10 cellular contexts compared by ENCODE assay signal in the genomic region with DNA sequence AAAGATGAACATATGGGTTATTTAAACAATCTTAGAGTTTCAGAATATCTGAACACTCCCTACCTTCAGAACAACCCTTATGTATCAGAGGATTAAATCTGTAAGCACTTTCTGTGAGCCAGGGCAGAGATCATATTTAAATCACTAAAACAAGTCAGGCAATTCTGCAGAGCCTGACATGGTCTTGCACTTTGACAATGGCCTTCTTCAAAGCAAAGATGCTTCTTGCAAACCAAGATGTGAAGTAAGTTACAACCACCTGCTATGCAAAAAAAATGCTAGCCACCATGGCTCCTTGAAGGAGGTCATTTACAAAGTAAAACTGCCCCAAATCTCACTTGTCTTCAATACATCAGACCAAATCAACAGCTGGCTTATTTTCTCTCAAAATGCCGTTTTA. TPM values are rescaled to one million over a fixed set of nuclear protein-coding genes. Genes with fewer than 3 reads are reported as not detected.
DNase-seq lines count a peak whose midpoint lies in the region; ATAC-seq and TF ChIP-seq lines count a peak whose summit lies in the region.
"Had no signal": no experiment of that assay in that cellular context is flagged by ENCODE, and none has a peak within 500 bp of the region (broad histone marks: within the 10 kb centered on the region; RNA-seq: fewer than 3 reads in every experiment).

No MANE protein-coding gene starts in this region.

- 14% methylated on average over 1 of the region's 1 CpG for whole genome bisulfite sequencing in urinary bladder

- peak overlapping the region; percentile 45 for H3K27ac Mint-ChIP-seq in stimulated activated naive CD8-positive, alpha-beta T cell treated with anti-CD3 and anti-CD28 coated beads, Interleukin-15, Interleukin-2, amounts not matched to agents 100 ng/mL and 50 ng/mL, for 24 hours
- peak overlapping the region; percentile 89 for H3K27ac Mint-ChIP-seq in activated T-helper 2 cell treated with anti-CD3 and anti-CD28 coated beads, Interferon-gamma antibody, Interleukin-2, Interleukin-4, amounts not matched to agents 10 μg/mL and 5 μg/mL and 100 μg/mL, durations not matched to agents 14 hours and 24 hours and 36 hours
- H3K27ac Mint-ChIP-seq in mesothelial cell of epicardium, result no peak overlapping the region

- peaks cover 72% of the 10 kb centered on the region for H3K4me1 Mint-ChIP-seq in stimulated activated naive CD8-positive, alpha-beta T cell treated with anti-CD3 and anti-CD28 coated beads, Interleukin-15, Interleukin-2, amounts not matched to agents 100 ng/mL and 50 ng/mL, for 24 hours (ENCODE audit: low read depth)
- peaks cover 55% of the 10 kb centered on the region for H3K4me1 Mint-ChIP-seq in activated T-helper 2 cell treated with anti-CD3 and anti-CD28 coated beads, Interferon-gamma antibody, Interleukin-2, Interleukin-4, amounts not matched to agents 10 μg/mL and 5 μg/mL and 100 μg/mL, durations not matched to agents 14 hours and 24 hours and 36 hours (ENCODE audit: low read depth)
- peaks cover 49% of the 10 kb centered on the region for H3K4me1 Mint-ChIP-seq in mesothelial cell of epicardium

- peaks cover 53% of the 10 kb centered on the region for H3K36me3 Mint-ChIP-seq in stimulated activated naive CD8-positive, alpha-beta T cell treated with anti-CD3 and anti-CD28 coated beads, Interleukin-15, Interleukin-2, amounts not matched to agents 100 ng/mL and 50 ng/mL, for 24 hours (ENCODE audit: low read depth)
- peaks cover 56% of the 10 kb centered on the region for H3K36me3 Mint-ChIP-seq in activated T-helper 2 cell treated with anti-CD3 and anti-CD28 coated beads, Interferon-gamma antibody, Interleukin-2, Interleukin-4, amounts not matched to agents 10 μg/mL and 5 μg/mL and 100 μg/mL, durations not matched to agents 14 hours and 24 hours and 36 hours (ENCODE audit: low read depth)
- H3K36me3 Mint-ChIP-seq in mesothelial cell of epicardium, result peaks cover 11% of the 10 kb centered on the region

- H3K27ac ChIP-seq in urinary bladder (ENCODE audit: low read depth), result no peak overlapping the region
- H3K27ac ChIP-seq: brain microvascular endothelial cell had no signal

- H3K27me3 Mint-ChIP-seq in stimulated activated naive CD8-positive, alpha-beta T cell treated with anti-CD3 and anti-CD28 coated beads, Interleukin-15, Interleukin-2, amounts not matched to agents 100 ng/mL and 50 ng/mL, for 24 hours, result no peaks in the 10 kb centered on the region
- H3K27me3 Mint-ChIP-seq in activated T-helper 2 cell treated with anti-CD3 and anti-CD28 coated beads, Interferon-gamma antibody, Interleukin-2, Interleukin-4, amounts not matched to agents 10 μg/mL and 5 μg/mL and 100 μg/mL, durations not matched to agents 14 hours and 24 hours and 36 hours (ENCODE audit: low read depth), result no peaks in the 10 kb centered on the region
- H3K27me3 Mint-ChIP-seq in mesothelial cell of epicardium (ENCODE audit: low read depth), result no peaks in the 10 kb centered on the region

- ATAC-seq in stimulated activated naive CD8-positive, alpha-beta T cell treated with anti-CD3 and anti-CD28 coated beads, Interleukin-15, Interleukin-2, amounts not matched to agents 100 U/mL and 50 U/mL, for 24 hours, result no peak

- no peaks in the 10 kb centered on the region for H3K9me3 Mint-ChIP-seq in stimulated activated naive CD8-positive, alpha-beta T cell treated with anti-CD3 and anti-CD28 coated beads, Interleukin-15, Interleukin-2, amounts not matched to agents 100 ng/mL and 50 ng/mL, for 24 hours
- H3K9me3 Mint-ChIP-seq in activated T-helper 2 cell treated with anti-CD3 and anti-CD28 coated beads, Interferon-gamma antibody, Interleukin-2, Interleukin-4, amounts not matched to agents 10 μg/mL and 5 μg/mL and 100 μg/mL, durations not matched to agents 14 hours and 24 hours and 36 hours, result no peaks in the 10 kb centered on the region
- H3K9me3 Mint-ChIP-seq in mesothelial cell of epicardium, result no peaks in the 10 kb centered on the region

- no peak for TF ChIP-seq CTCF in mesothelial cell of epicardium (IDR thresholded peaks at IDR 0.05; ENCODE audit: unreplicated experiment)

- no peaks in the 10 kb centered on the region for H3K36me3 ChIP-seq in urinary bladder (ENCODE audit: insufficient read depth)

- H3K4me1 ChIP-seq in urinary bladder (ENCODE audit: insufficient read depth), result no peaks in the 10 kb centered on the region

- H3K4me3 Mint-ChIP-seq in stimulated activated naive CD8-positive, alpha-beta T cell treated with anti-CD3 and anti-CD28 coated beads, Interleukin-15, Interleukin-2, amounts not matched to agents 100 ng/mL and 50 ng/mL, for 24 hours, result peak overlapping the region; percentile 98
- peak overlapping the region; percentile 84 for H3K4me3 Mint-ChIP-seq in activated T-helper 2 cell treated with anti-CD3 and anti-CD28 coated beads, Interferon-gamma antibody, Interleukin-2, Interleukin-4, amounts not matched to agents 10 μg/mL and 5 μg/mL and 100 μg/mL, durations not matched to agents 14 hours and 24 hours and 36 hours (ENCODE audit: low read depth)
- peak overlapping the region; percentile 35 for H3K4me3 Mint-ChIP-seq in mesothelial cell of epicardium

- no peak for DNase-seq in stimulated activated naive CD8-positive, alpha-beta T cell treated with anti-CD3 and anti-CD28 coated beads, Interleukin-15, Interleukin-2, amounts not matched to agents 100 U/mL and 50 U/mL, for 24 hours
- no peak for DNase-seq in activated T-helper 2 cell treated with anti-CD3 and anti-CD28 coated beads, Interferon-gamma antibody, Interleukin-2, Interleukin-4, amounts not matched to agents 10 μg/mL and 5 μg/mL and 100 μg/mL, durations not matched to agents 14 hours and 24 hours and 36 hours (ENCODE audit: low spot score)
- DNase-seq in mesothelial cell of epicardium (ENCODE audit: low spot score in 2 of 2, unreplicated experiment in 2 of 2) (no peak), NCI-H2227 (lab: John Stamatoyannopoulos, UW; ENCODE audit: unreplicated experiment) (no peak), SW 1271 (lab: John Stamatoyannopoulos, UW) (no peak)
- DNase-seq in activated CD4-positive, CD25-positive, alpha-beta regulatory T cell treated with anti-CD3 and anti-CD28 coated beads, Interleukin-2, amount 50 U/mL, for 72 hours, result no peak
- DNase-seq: brain microvascular endothelial cell, NCI-H2029 treated with DMSO at 0.1 percent for 48 hours had no signal

- peak overlapping the region; percentile 19 for H3K4me3 ChIP-seq in urinary bladder (ENCODE audit: low read depth, low read length)

- intact Hi-C loops in activated T-helper 2 cell treated with anti-CD3 and anti-CD28 coated beads, Interferon-gamma antibody, Interleukin-2, Interleukin-4, amounts not matched to agents 10 μg/mL and 5 μg/mL and 100 μg/mL, durations not matched to agents 14 hours and 24 hours and 36 hours (cut with micrococcal nuclease), result no loop called here

RNA-seq across cellular contexts. Expression of gene PPP1CC, which starts 3.2 kb away (rescaled TPM):
- 241 and 244 TPM in 2 replicates for total RNA-seq in activated T-helper 2 cell treated with anti-CD3 and anti-CD28 coated beads, Interferon-gamma antibody, Interleukin-2, Interleukin-4, amounts not matched to agents 10 μg/mL and 5 μg/mL and 100 μg/mL, durations not matched to agents 14 hours and 24 hours and 36 hours
- 147 to 156 TPM (median 150 TPM) in 3 replicates for total RNA-seq in mesothelial cell of epicardium
- total RNA-seq in urinary bladder, result 203 TPM
- polyA plus RNA-seq in urinary bladder, result 110 TPM

RNA-seq across cellular contexts. Expression of gene HVCN1, which starts 50.6 kb away (rescaled TPM):
- total RNA-seq in activated T-helper 2 cell treated with anti-CD3 and anti-CD28 coated beads, Interferon-gamma antibody, Interleukin-2, Interleukin-4, amounts not matched to agents 10 μg/mL and 5 μg/mL and 100 μg/mL, durations not matched to agents 14 hours and 24 hours and 36 hours, result 9.7 TPM in 2 replicates
- total RNA-seq in mesothelial cell of epicardium (5.1 to 7.0 TPM (median 6.1 TPM) in 3 replicates), urinary bladder (9.9 TPM)
- polyA plus RNA-seq in urinary bladder, result 9.7 TPM

Comparison
In these comparisons a context has a peak if more than half of its experiments do, and no peak if none do; other contexts are left out.
1. H3K4me3 Mint-ChIP-seq: peak in every context shown above with its lines; median percentile 98 in stimulated activated naive CD8-positive, alpha-beta T cell treated with anti-CD3 and anti-CD28 coated beads, Interleukin-15, Interleukin-2, amounts not matched to agents 100 ng/mL and 50 ng/mL, for 24 hours; 84 in activated T-helper 2 cell treated with anti-CD3 and anti-CD28 coated beads, Interferon-gamma antibody, Interleukin-2, Interleukin-4, amounts not matched to agents 10 μg/mL and 5 μg/mL and 100 μg/mL, durations not matched to agents 14 hours and 24 hours and 36 hours; 35 in mesothelial cell of epicardium.